Comparison of ENCODE assay signal across 12 cellular contexts in the genomic region with DNA sequence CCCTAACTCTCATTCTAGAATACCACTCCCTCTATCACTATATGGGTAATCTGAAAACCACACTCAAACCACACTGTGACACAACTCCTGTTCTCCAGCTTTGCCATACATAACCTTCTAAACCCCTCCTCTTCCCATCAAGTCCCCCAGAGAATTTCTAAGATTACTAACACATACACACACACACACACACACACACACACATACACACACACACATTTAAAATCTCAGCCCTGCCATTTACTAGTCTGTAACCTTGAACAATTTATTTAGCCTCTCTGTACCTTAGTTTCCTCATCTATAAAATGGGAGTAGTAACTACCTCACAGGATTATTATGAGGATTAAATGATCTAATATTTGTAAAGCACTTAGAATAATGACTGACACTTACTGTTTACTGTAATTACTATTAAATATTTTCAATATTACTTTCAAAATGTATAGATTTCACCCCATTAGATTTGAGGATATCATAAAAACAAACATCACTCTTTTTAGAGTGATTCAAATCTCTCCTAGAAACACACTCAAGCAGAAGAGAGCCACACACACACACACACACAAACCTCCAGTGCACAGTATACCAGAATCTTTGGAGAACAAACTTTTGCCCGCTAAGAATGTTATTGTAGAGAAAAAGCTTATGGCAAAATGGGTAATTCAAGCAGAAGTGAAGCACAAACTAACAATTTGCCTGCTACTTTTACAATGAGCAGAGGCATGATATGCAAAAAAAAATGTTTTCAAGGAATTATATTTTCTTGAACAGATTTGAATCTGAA. TPM values are rescaled to one million over a fixed set of nuclear protein-coding genes. Genes with fewer than 3 reads are reported as not detected.
DNase-seq lines count a peak whose midpoint lies in the region; ATAC-seq, FAIRE-seq and TF ChIP-seq lines count a peak whose summit lies in the region.
"Had no signal": no experiment of that assay in that cellular context is flagged by ENCODE, and none has a peak within 500 bp of the region (broad histone marks: within the 10 kb centered on the region; RNA-seq: fewer than 3 reads in every experiment).

No MANE protein-coding gene starts in this region.

- 74 to 83% methylated on average over 1 of the region's 1 CpG for WGBS in heart right ventricle, 2 donors

- no peak for ATAC-seq in heart right ventricle

- DNase-seq in cardiac muscle cell (ENCODE audit: low read depth in 1 of 2, low spot score in 1 of 2) (peak in 1 of 2 donors; percentile 80), heart right ventricle (no peak), adipocyte (ENCODE audit: low read depth) (no peak), amniotic stem cell (lab: John Stamatoyannopoulos, UW) (no peak), NCI-H1105 (lab: John Stamatoyannopoulos, UW) (no peak), NCI-H187 (lab: John Stamatoyannopoulos, UW) (no peak), kidney (no peak)
- DNase-seq: NCI-H510A, T-helper 9 cell had no signal

- peak overlapping the region; percentile 15 for H3K9ac ChIP-seq in adipocyte (ENCODE audit: low read length)
- H3K9ac ChIP-seq in iPS-20b (ENCODE audit: low read depth, low read length): no peak overlapping the region
- H3K9ac ChIP-seq in kidney (ENCODE audit: low read length in 2 of 2): no peak overlapping the region

- no peak for FAIRE-seq in kidney (lab: Jason Lieb, UNC)

- H3K27ac ChIP-seq in cardiac muscle cell: no peak overlapping the region
- no peak overlapping the region for H3K27ac ChIP-seq in heart right ventricle
- no peak overlapping the region for H3K27ac ChIP-seq in iPS-20b (ENCODE audit: low read length)
- H3K27ac ChIP-seq in kidney (ENCODE audit: low read depth in 2 of 2, low read length in 2 of 2): no peak overlapping the region
- H3K27ac ChIP-seq: neutrophil had no signal

- H3K27me3 ChIP-seq in cardiac muscle cell (no peaks in the 10 kb centered on the region), heart right ventricle (no peaks in the 10 kb centered on the region), adipocyte (replicated peaks; ENCODE audit: control insufficient read depth, insufficient read depth, low read length) (no peaks in the 10 kb centered on the region), iPS-20b (ENCODE audit: insufficient read depth, low read length) (no peaks in the 10 kb centered on the region)
- H3K27me3 ChIP-seq: neutrophil had no signal

- H3K9me3 ChIP-seq in cardiac muscle cell (ENCODE audit: low read depth): no peaks in the 10 kb centered on the region
- H3K9me3 ChIP-seq in heart right ventricle: no peaks in the 10 kb centered on the region
- no peaks in the 10 kb centered on the region for H3K9me3 ChIP-seq in adipocyte (ENCODE audit: control insufficient read depth, low read length)
- H3K9me3 ChIP-seq in iPS-20b (ENCODE audit: insufficient read depth, low read depth, low read length): no peaks in the 10 kb centered on the region
- no peaks in the 10 kb centered on the region for H3K9me3 ChIP-seq in kidney (ENCODE audit: control insufficient read depth in 1 of 2, low read length in 2 of 2)
- H3K9me3 ChIP-seq: neutrophil had no signal

- H3K36me3 ChIP-seq in cardiac muscle cell (no peaks in the 10 kb centered on the region), heart right ventricle (peaks cover 0 to 25% (median 0%) of the 10 kb centered on the region in 9 donors), adipocyte (ENCODE audit: control insufficient read depth, insufficient read depth, low read length, severe bottlenecking) (peaks cover 11% of the 10 kb centered on the region), iPS-20b (ENCODE audit: insufficient read depth, low read depth, low read length) (peaks cover 36% of the 10 kb centered on the region), kidney (ENCODE audit: control insufficient read depth in 1 of 2, insufficient read depth in 2 of 2, low read length in 2 of 2) (no peaks in the 10 kb centered on the region)
- H3K36me3 ChIP-seq: neutrophil had no signal

- H3K4me3 ChIP-seq in cardiac muscle cell (peak overlapping the region; percentile 78), heart right ventricle (peak overlapping the region in 3 of 10 donors; percentile 10 to 93 (median 90)), adipocyte (ENCODE audit: low read length) (peak overlapping the region; percentile 42), iPS-20b (ENCODE audit: low read length) (peak overlapping the region; percentile 98), kidney (ENCODE audit: low read length in 2 of 2) (no peak overlapping the region)

- TF ChIP-seq CTCF in cardiac muscle cell (IDR thresholded peaks at IDR 0.05; ENCODE audit: low read depth, low read length) (no peak), heart right ventricle (IDR thresholded peaks at IDR 0.05) (no peak), kidney (IDR thresholded peaks at IDR 0.05; ENCODE audit: borderline replicate concordance, extremely low read depth, insufficient read depth) (no peak)

- intact Hi-C loops in heart right ventricle (cut with DNase I): loop anchor here in 1 of 10 donors (10.0 kb wide), 1 partner anchor 374 kb away; no protein-coding TSS in a partner anchor
- intact Hi-C loops in kidney (cut with DNase I): no loop called here

- peaks cover 38% of the 10 kb centered on the region for H3K4me1 ChIP-seq in cardiac muscle cell (ENCODE audit: low read depth)
- peaks cover 0 to 56% (median 28%) of the 10 kb centered on the region in 9 donors for H3K4me1 ChIP-seq in heart right ventricle
- peaks cover 32% of the 10 kb centered on the region for H3K4me1 ChIP-seq in adipocyte (ENCODE audit: control insufficient read depth, insufficient read depth, low read length)
- peaks cover 19% of the 10 kb centered on the region; the same call in 1 of the 2 replicates for H3K4me1 ChIP-seq in iPS-20b (ENCODE audit: insufficient read depth, low read length)
- peaks cover 0 to 7% of the 10 kb centered on the region in 2 donors for H3K4me1 ChIP-seq in kidney (ENCODE audit: control insufficient read depth in 1 of 2, insufficient read depth in 1 of 2, low read depth in 1 of 2, low read length in 2 of 2)

RNA-seq across cellular contexts. Expression of a gene that starts 3.8 kb away (rescaled TPM):
- total RNA-seq in cardiac muscle cell: 16.2 and 21.8 TPM in 2 replicates
- 8.9 and 10.4 TPM in 2 replicates for polyA plus RNA-seq in cardiac muscle cell
- 10 to 100 TPM in 4 of 10 donors, 1 to 10 TPM in 6; 5.2 to 20.1 (median 8.5) TPM for total RNA-seq in heart right ventricle
- 1 to 10 TPM; 2.1 to 2.4 TPM for polyA plus RNA-seq in heart right ventricle
- total RNA-seq in kidney: 12.1 TPM
- 2.7 TPM for polyA plus RNA-seq in kidney (ENCODE audit: insufficient read depth, low read depth, low replicate concordance)
- polyA plus RNA-seq: IgD-negative memory B cell had no signal

Comparison
In these comparisons a context has a peak if more than half of its experiments do, and no peak if none do; other contexts are left out.
1. H3K4me3 ChIP-seq: peak in cardiac muscle cell (single experiment), adipocyte (single experiment) and iPS-20b (single experiment); none in kidney (0 of 2).